8 cellular contexts compared by ENCODE assay signal in the genomic region with DNA sequence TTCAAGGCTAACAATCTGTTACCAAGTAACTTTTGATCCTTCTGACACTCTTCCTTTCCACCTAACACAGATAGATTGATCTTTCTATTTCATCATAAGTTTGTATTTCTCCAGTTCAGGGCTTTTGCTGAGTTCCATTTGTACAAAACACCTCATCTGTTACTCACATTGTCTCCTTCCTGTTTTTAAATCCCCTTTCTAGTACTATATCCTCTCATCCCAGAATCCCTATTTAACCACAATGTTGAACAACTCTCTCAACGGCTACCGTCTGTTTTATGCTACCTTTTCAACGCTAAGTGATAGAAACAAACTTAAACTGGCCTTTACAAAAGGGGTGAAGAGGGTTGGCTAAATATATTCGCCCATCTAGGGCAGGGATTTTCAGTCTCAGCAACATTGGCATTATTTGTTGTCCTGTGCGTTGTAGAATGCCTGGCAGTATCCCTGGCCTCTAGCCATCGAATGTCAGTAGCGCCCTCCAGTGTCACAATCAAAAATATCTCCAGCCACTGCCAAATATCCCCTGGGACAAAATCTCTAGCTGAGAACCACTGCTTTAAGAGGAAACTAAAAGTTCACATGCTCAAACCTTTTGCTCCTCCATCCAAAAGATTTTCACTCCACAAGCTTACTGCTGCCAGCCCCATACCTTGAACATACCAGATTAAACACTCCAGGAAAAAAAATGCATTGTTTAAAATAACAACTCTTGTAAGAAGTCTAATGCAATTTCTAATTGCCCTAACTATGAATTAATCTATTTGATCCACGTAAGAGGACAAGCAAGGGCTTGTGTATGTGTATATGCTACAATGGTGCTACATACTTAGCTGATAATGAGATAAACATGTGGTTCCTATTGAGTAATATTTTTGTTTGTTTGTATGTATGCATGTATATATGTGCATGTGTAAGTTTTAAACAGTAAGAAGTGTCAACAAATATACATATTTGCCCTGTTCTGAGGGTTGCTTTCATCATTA.
A peak's percentile ranks its signal among the peaks of the same experiment; 100 is the strongest.
DNase-seq lines count a peak whose midpoint lies in the region; ATAC-seq and TF ChIP-seq lines count a peak whose summit lies in the region.

No MANE protein-coding gene starts in this region.

- H3K4me2 ChIP-seq in PC-9, result no peak overlapping the region
- peak overlapping the region; percentile 65 for H3K4me2 ChIP-seq in skeletal muscle satellite cell (ENCODE audit: low read length)

- BruUV-seq in PC-9 (replicated peaks; lab: Mats Ljungman, UMichigan), result no TSS peak

- H3K4me1 ChIP-seq in PC-9 (replicated peaks; ENCODE audit: insufficient read depth) (no peaks in the 10 kb centered on the region), skeletal muscle satellite cell (ENCODE audit: control insufficient read depth, insufficient read depth, low read length) (no peaks in the 10 kb centered on the region)

- H3K9me2 ChIP-seq in PC-9 (ENCODE audit: insufficient read depth), result no peaks in the 10 kb centered on the region

- H3K4me3 ChIP-seq in HL-60 (replicated peaks; ENCODE audit: insufficient read depth, low read length), result no peak overlapping the region
- no peak overlapping the region for H3K4me3 ChIP-seq in PC-9
- H3K4me3 ChIP-seq in skeletal muscle satellite cell (ENCODE audit: low read length), result no peak overlapping the region

- intact Hi-C loops in PC-9 (cut with micrococcal nuclease; ENCODE audit: unreplicated experiment), result no loop called here

- CTCF ChIA-PET in PC-9 (lab: Charles Lee), result no interaction called here

- TF ChIP-seq CTCF in HL-60 (IDR thresholded peaks at IDR 0.05; ENCODE audit: insufficient read depth, low read length) (peak; percentile 10), PC-9 (conservative IDR thresholded peaks at IDR 0.05) (peak; percentile 31; the same call in 1 of the 2 replicates)

- H3K27me3 ChIP-seq in HL-60 (ENCODE audit: insufficient read depth, poor library complexity, severe bottlenecking) (no peaks in the 10 kb centered on the region), PC-9 (ENCODE audit: insufficient read depth, low read depth) (no peaks in the 10 kb centered on the region), skeletal muscle satellite cell (ENCODE audit: control insufficient read depth, insufficient read depth, low read length) (no peaks in the 10 kb centered on the region)

- H3K36me3 ChIP-seq in PC-9 (ENCODE audit: low read depth), result no peaks in the 10 kb centered on the region
- no peaks in the 10 kb centered on the region for H3K36me3 ChIP-seq in skeletal muscle satellite cell (ENCODE audit: insufficient read depth, low read length)

- H3K9ac ChIP-seq in skeletal muscle satellite cell (ENCODE audit: low read depth, low read length), result no peak overlapping the region

- H3F3A ChIP-seq in PC-9 (ENCODE audit: insufficient read depth, low read depth), result no peaks in the 10 kb centered on the region

- H3K27ac ChIP-seq in HL-60 (replicated peaks) (no peak overlapping the region), PC-9 (no peak overlapping the region)

- no peaks in the 10 kb centered on the region for H3K79me2 ChIP-seq in PC-9 (ENCODE audit: low read depth)

- no peak for TF ChIP-seq POLR2A in GM18505 (IDR thresholded peaks at IDR 0.05; ENCODE audit: borderline replicate concordance, extremely low read depth, insufficient read depth, insufficient read length)

- H2AFZ ChIP-seq in PC-9, result no peak overlapping the region

- peak in 1 of 2 experiments; percentile 12 for DNase-seq in HL-60 (ENCODE audit: low read depth in 1 of 2, low spot score in 1 of 2)
- DNase-seq in PC-9, result no peak
- DNase-seq in globus pallidus (ENCODE audit: low spot score), result peak; percentile 52
- DNase-seq in stimulated activated CD4-positive, alpha-beta T cell treated with anti-CD3 and anti-CD28 coated beads, Interleukin-4, amount 100 ng/mL, for 1 hour, result no peak

- H3K9me3 ChIP-seq in PC-9 (ENCODE audit: insufficient read depth, low read depth) (no peaks in the 10 kb centered on the region), skeletal muscle satellite cell (replicated peaks; ENCODE audit: low read length) (no peaks in the 10 kb centered on the region)

- no peaks in the 10 kb centered on the region for H4K20me1 ChIP-seq in PC-9 (ENCODE audit: insufficient read depth)

- POLR2A ChIA-PET in PC-9 (lab: Charles Lee; ENCODE audit: unreplicated experiment), result no interaction called here

- ATAC-seq in GM18508 (IDR thresholded peaks at IDR 0.05; ENCODE audit: insufficient read depth, unreplicated experiment) (peak; percentile 58), GM18505 (IDR thresholded peaks at IDR 0.05; ENCODE audit: unreplicated experiment) (no peak), HG03457 (IDR thresholded peaks at IDR 0.05; ENCODE audit: unreplicated experiment) (no peak)
